In the genomic region with DNA sequence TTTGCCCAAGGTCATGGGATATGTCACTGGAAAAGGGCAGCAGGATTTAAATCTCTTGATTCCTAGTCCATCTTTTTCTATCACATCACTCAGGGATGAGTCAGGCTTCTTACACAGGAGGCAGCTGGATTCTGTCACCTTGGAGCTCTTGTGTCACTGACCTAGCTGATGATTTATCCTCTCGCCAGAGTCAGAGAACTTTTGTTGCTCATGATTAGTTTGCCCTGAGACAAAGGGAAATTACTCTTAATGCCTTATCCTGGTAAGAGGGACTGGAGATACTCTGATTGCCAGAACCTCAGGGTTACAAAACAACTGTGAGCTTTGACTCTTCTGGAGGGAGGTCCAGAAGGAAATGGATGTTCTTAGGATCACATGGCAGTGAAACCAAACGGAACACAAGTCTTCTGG, we compare ENCODE assay signal across 10 cellular contexts. TPM values are rescaled to one million over a fixed set of nuclear protein-coding genes. Genes with fewer than 3 reads are reported as not detected.
A peak's percentile ranks its signal among the peaks of the same experiment; 100 is the strongest.
DNase-seq lines count a peak whose midpoint lies in the region; ATAC-seq and TF ChIP-seq lines count a peak whose summit lies in the region.
"Had no signal": no experiment of that assay in that cellular context is flagged by ENCODE, and none has a peak within 500 bp of the region (broad histone marks: within the 10 kb centered on the region; RNA-seq: fewer than 3 reads in every experiment).

No MANE protein-coding gene starts in this region.

- ATAC-seq in heart left ventricle = peak in 3 of 4 donors; percentile 65 to 81 (median 73)
- no peak for ATAC-seq in stimulated activated naive B cell treated with anti-CD40 and anti-IgM and Interleukin-4, amounts not matched to agents 10 μg/mL and 1 μg/mL and 100 μg/mL, for 72 hours (replicated peaks)
- no peak for ATAC-seq in HG03439 (IDR thresholded peaks at IDR 0.05; ENCODE audit: unreplicated experiment)

- H3K27me3 Mint-ChIP-seq in stimulated activated naive B cell treated with anti-CD40 and anti-IgM and Interleukin-4, amounts not matched to agents 10 μg/mL and 1 μg/mL and 100 μg/mL, for 72 hours = no peaks in the 10 kb centered on the region

- H3K9me3 ChIP-seq in heart left ventricle (no peaks in the 10 kb centered on the region), skeletal muscle satellite cell (replicated peaks; ENCODE audit: low read length) (no peaks in the 10 kb centered on the region)

- 29 to 52% (median 45%) methylated on average over 2 of the region's 2 CpGs for WGBS in heart left ventricle, 4 donors

- no peaks in the 10 kb centered on the region for H3K27me3 ChIP-seq in heart left ventricle
- H3K27me3 ChIP-seq in skeletal muscle satellite cell (ENCODE audit: control insufficient read depth, insufficient read depth, low read length) = no peaks in the 10 kb centered on the region

- intact Hi-C loops in heart left ventricle (cut with DNase I) = no loop called here

- H3K4me1 ChIP-seq in heart left ventricle (peaks cover 0 to 11% (median 0%) of the 10 kb centered on the region in 12 donors), skeletal muscle satellite cell (ENCODE audit: control insufficient read depth, insufficient read depth, low read length) (peaks cover 17% of the 10 kb centered on the region)

- H3K9ac ChIP-seq in skeletal muscle satellite cell (ENCODE audit: low read depth, low read length) = peak overlapping the region; percentile 54

- no peaks in the 10 kb centered on the region for H3K4me1 Mint-ChIP-seq in stimulated activated naive B cell treated with anti-CD40 and anti-IgM and Interleukin-4, amounts not matched to agents 10 μg/mL and 1 μg/mL and 100 μg/mL, for 72 hours
- H3K4me1 Mint-ChIP-seq: neural crest cell had no signal

- peak overlapping the region in 9 of 12 donors; percentile 5 to 55 (median 35) for H3K27ac ChIP-seq in heart left ventricle

- H3K4me2 ChIP-seq in skeletal muscle satellite cell (ENCODE audit: low read length) = peak overlapping the region; percentile 27

- H3K36me3 ChIP-seq in heart left ventricle (peaks cover 0 to 55% (median 30%) of the 10 kb centered on the region in 9 donors), skeletal muscle satellite cell (ENCODE audit: insufficient read depth, low read length) (peaks cover 6% of the 10 kb centered on the region)

- H3K9me3 Mint-ChIP-seq in stimulated activated naive B cell treated with anti-CD40 and anti-IgM and Interleukin-4, amounts not matched to agents 10 μg/mL and 1 μg/mL and 100 μg/mL, for 72 hours = no peaks in the 10 kb centered on the region
- H3K9me3 Mint-ChIP-seq: neural crest cell had no signal

- H3K27ac Mint-ChIP-seq in stimulated activated naive B cell treated with anti-CD40 and anti-IgM and Interleukin-4, amounts not matched to agents 10 μg/mL and 1 μg/mL and 100 μg/mL, for 72 hours = no peak overlapping the region

- TF ChIP-seq CTCF in heart left ventricle (IDR thresholded peaks at IDR 0.05) = no peak

- H3K36me3 Mint-ChIP-seq in stimulated activated naive B cell treated with anti-CD40 and anti-IgM and Interleukin-4, amounts not matched to agents 10 μg/mL and 1 μg/mL and 100 μg/mL, for 72 hours = peaks cover 22 to 38% of the 10 kb centered on the region in 2 donors

- TF ChIP-seq POLR2A in heart left ventricle (IDR thresholded peaks at IDR 0.05) = no peak

- no peak overlapping the region for H3K4me3 Mint-ChIP-seq in stimulated activated naive B cell treated with anti-CD40 and anti-IgM and Interleukin-4, amounts not matched to agents 10 μg/mL and 1 μg/mL and 100 μg/mL, for 72 hours
- H3K4me3 Mint-ChIP-seq: neural crest cell had no signal

- H3K4me3 ChIP-seq in heart left ventricle (no peak overlapping the region), skeletal muscle satellite cell (ENCODE audit: low read length) (no peak overlapping the region)

- DNase-seq in H4 (ENCODE audit: low spot score) = peak; percentile 30
- DNase-seq in T1000 (lab: John Stamatoyannopoulos, UW) = peak; percentile 9
- DNase-seq in heart left ventricle = peak in 2 of 5 donors; percentile 38 to 61
- DNase-seq in stimulated activated naive B cell treated with anti-CD40 and anti-IgM and Interleukin-4, amounts not matched to agents 10 μg/mL and 1 μg/mL and 100 μg/mL, for 72 hours = no peak
- no peak for DNase-seq in stimulated activated CD4-positive, alpha-beta T cell treated with anti-CD3 and anti-CD28 coated beads, Interleukin-2, amount 100 ng/mL, for 48 hours
- DNase-seq in OCI-M1 (lab: John Stamatoyannopoulos, UW) = no peak
- DNase-seq: stimulated activated naive CD4-positive, alpha-beta T cell had no signal

RNA-seq across cellular contexts. Expression of a gene that starts 10.1 kb away (rescaled TPM):
- 90.4 and 139 TPM in 2 replicates for total RNA-seq in H4 (2014; rRNA removed; shearing (Covaris generic))
- total RNA-seq in heart left ventricle = 10 to 100 TPM; 46.0 to 83.4 (median 53.1) TPM
- polyA plus RNA-seq in heart left ventricle = 100 to 1,000 TPM in 1 of 2 donors, 10 to 100 TPM in 1; 83.9 to 136 TPM
- 124 and 156 TPM in 2 replicates for total RNA-seq in skeletal muscle satellite cell (2012; rRNA removed)

RNA-seq across cellular contexts. Expression of a gene that starts 10.2 kb away (rescaled TPM):
- 13.0 TPM in 2 replicates for total RNA-seq in H4 (2014; rRNA removed; shearing (Covaris generic))
- 10 to 100 TPM in 5 of 9 donors, 1 to 10 TPM in 4; 3.9 to 18.4 (median 11.1) TPM for total RNA-seq in heart left ventricle
- polyA plus RNA-seq in heart left ventricle = 10 to 100 TPM; 11.4 to 13.0 TPM
- 7.6 and 8.1 TPM in 2 replicates for total RNA-seq in skeletal muscle satellite cell (2012; rRNA removed)

Comparison
In these comparisons a context has a peak if more than half of its experiments do, and no peak if none do; other contexts are left out.
1. DNase-seq: peak in H4 (single experiment) and T1000 (single experiment); none in stimulated activated naive B cell treated with anti-CD40 and anti-IgM and Interleukin-4, amounts not matched to agents 10 μg/mL and 1 μg/mL and 100 μg/mL, for 72 hours (single experiment), stimulated activated CD4-positive, alpha-beta T cell treated with anti-CD3 and anti-CD28 coated beads, Interleukin-2, amount 100 ng/mL, for 48 hours (0 of 2) and OCI-M1 (single experiment).
2. ATAC-seq: peak in heart left ventricle (3 of 4); none in stimulated activated naive B cell treated with anti-CD40 and anti-IgM and Interleukin-4, amounts not matched to agents 10 μg/mL and 1 μg/mL and 100 μg/mL, for 72 hours (0 of 2) and HG03439 (single experiment).